9 cellular contexts compared by ENCODE assay signal in the genomic region with DNA sequence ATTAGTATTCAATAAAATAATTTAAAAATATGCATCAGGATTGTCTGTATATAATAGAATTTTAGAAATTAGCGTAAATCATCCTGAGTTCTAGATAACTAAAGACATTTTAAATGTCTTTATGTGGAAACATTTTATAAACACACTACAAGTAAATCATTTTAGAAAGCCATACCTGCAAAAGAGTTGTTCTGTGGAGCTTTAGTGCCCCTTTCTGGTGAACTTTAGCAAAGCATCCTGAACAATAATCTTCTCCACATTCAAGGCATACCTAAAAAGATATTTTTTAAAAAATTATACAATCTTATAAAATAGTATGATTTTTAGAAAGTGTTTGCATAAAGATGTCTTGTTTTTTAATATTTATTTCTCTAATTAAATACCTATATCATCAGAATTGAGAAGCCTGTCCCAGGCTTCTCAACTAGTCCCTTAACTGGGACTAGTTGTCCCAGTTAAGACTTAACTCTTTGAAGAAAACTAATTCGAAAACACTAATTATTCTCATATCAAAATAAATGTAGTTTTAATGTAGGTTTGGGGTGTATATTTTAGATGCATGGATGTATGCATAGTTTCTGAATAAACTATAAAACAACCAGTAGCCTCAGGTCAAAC. TPM values are rescaled to one million over a fixed set of nuclear protein-coding genes. Genes with fewer than 3 reads are reported as not detected.
DNase-seq lines count a peak whose midpoint lies in the region; ATAC-seq and TF ChIP-seq lines count a peak whose summit lies in the region.
"Had no signal": no experiment of that assay in that cellular context is flagged by ENCODE, and none has a peak within 500 bp of the region (broad histone marks: within the 10 kb centered on the region; RNA-seq: fewer than 3 reads in every experiment).

No MANE protein-coding gene starts in this region.

- H4K20me1 ChIP-seq in PC-9 (ENCODE audit: insufficient read depth): no peaks in the 10 kb centered on the region

- H3K4me3 ChIP-seq in BE2C (ENCODE audit: low read depth, low read length): no peak overlapping the region
- no peak overlapping the region for H3K4me3 ChIP-seq in HEK293 (ENCODE audit: low read depth, low read length)
- H3K4me3 ChIP-seq in PC-9: no peak overlapping the region
- no peak overlapping the region for H3K4me3 ChIP-seq in naive thymus-derived CD4-positive, alpha-beta T cell (ENCODE audit: low read length)

- no peaks in the 10 kb centered on the region for H3K79me2 ChIP-seq in PC-9 (ENCODE audit: low read depth)

- no peaks in the 10 kb centered on the region for H3K36me3 Mint-ChIP-seq in activated T-cell treated with anti-CD3 and anti-CD28 coated beads, Interleukin-2, amount 50 U/mL, for 24 hours (ENCODE audit: low read depth)
- H3K36me3 Mint-ChIP-seq in naive thymus-derived CD4-positive, alpha-beta T cell: no peaks in the 10 kb centered on the region

- TF ChIP-seq CTCF in BE2C (IDR thresholded peaks at IDR 0.05; ENCODE audit: low read depth, low read length) (peak; percentile 57), HEK293 (tag by site-specific recombination; IDR thresholded peaks at IDR 0.05) (no peak), PC-9 (conservative IDR thresholded peaks at IDR 0.05) (peak; percentile 66)

- no peaks in the 10 kb centered on the region for H3K27me3 ChIP-seq in BE2C
- no peaks in the 10 kb centered on the region for H3K27me3 ChIP-seq in PC-9 (ENCODE audit: insufficient read depth, low read depth)
- no peaks in the 10 kb centered on the region for H3K27me3 ChIP-seq in naive thymus-derived CD4-positive, alpha-beta T cell (ENCODE audit: control insufficient read depth in 2 of 2, insufficient read depth in 2 of 2, low read length in 2 of 2)

- H3K4me1 Mint-ChIP-seq in activated T-cell treated with anti-CD3 and anti-CD28 coated beads, Interleukin-2, amount 50 U/mL, for 24 hours (ENCODE audit: low read depth): no peaks in the 10 kb centered on the region
- H3K4me1 Mint-ChIP-seq in naive thymus-derived CD4-positive, alpha-beta T cell: peaks cover 0 to 3% (median 0%) of the 10 kb centered on the region in 7 donors

- DNase-seq in BE2C (no peak), PC-9 (peak in 1 of 2 experiments; percentile 18), globus pallidus (ENCODE audit: low spot score) (peak; percentile 11)
- DNase-seq in activated T-cell treated with anti-CD3 and anti-CD28 coated beads, Interleukin-2, amount 50 U/mL, for 24 hours: no peak
- DNase-seq in naive thymus-derived CD4-positive, alpha-beta T cell: no peak

- H3K36me3 ChIP-seq in BE2C (no peaks in the 10 kb centered on the region), HEK293 (ENCODE audit: control insufficient read depth in 2 of 2, insufficient read depth in 1 of 2, low read length in 2 of 2) (no peaks in the 10 kb centered on the region), PC-9 (ENCODE audit: low read depth) (no peaks in the 10 kb centered on the region)
- H3K36me3 ChIP-seq in naive thymus-derived CD4-positive, alpha-beta T cell (ENCODE audit: control insufficient read depth in 2 of 3, insufficient read depth in 3 of 3, low read length in 3 of 3): no peaks in the 10 kb centered on the region

- ATAC-seq in HG03196 (IDR thresholded peaks at IDR 0.05; ENCODE audit: unreplicated experiment) (no peak), HG03025 (IDR thresholded peaks at IDR 0.05; ENCODE audit: low FRiP score, unreplicated experiment) (no peak)
- no peak for ATAC-seq in naive thymus-derived CD4-positive, alpha-beta T cell

- H3F3A ChIP-seq in PC-9 (ENCODE audit: insufficient read depth, low read depth): no peaks in the 10 kb centered on the region

- no peak overlapping the region for H3K4me3 Mint-ChIP-seq in activated T-cell treated with anti-CD3 and anti-CD28 coated beads, Interleukin-2, amount 50 U/mL, for 24 hours
- no peak overlapping the region for H3K4me3 Mint-ChIP-seq in naive thymus-derived CD4-positive, alpha-beta T cell
- H3K4me3 Mint-ChIP-seq: dendritic cell treated with granulocyte-macrophage colony-stimulating factor and Interleukin-4, amounts not matched to agents 40 ng/mL and 50 ng/mL, for 4 days had no signal

- H3K27ac Mint-ChIP-seq in activated T-cell treated with anti-CD3 and anti-CD28 coated beads, Interleukin-2, amount 50 U/mL, for 24 hours: no peak overlapping the region
- no peak overlapping the region for H3K27ac Mint-ChIP-seq in naive thymus-derived CD4-positive, alpha-beta T cell
- H3K27ac Mint-ChIP-seq: dendritic cell treated with granulocyte-macrophage colony-stimulating factor and Interleukin-4, amounts not matched to agents 40 ng/mL and 50 ng/mL, for 4 days had no signal

- no TSS peak for BruUV-seq in PC-9 (replicated peaks; lab: Mats Ljungman, UMichigan)

- H3K27ac ChIP-seq in HEK293 (ENCODE audit: extremely low read depth, low read depth, low read length) (no peak overlapping the region), PC-9 (no peak overlapping the region)
- no peak overlapping the region for H3K27ac ChIP-seq in naive thymus-derived CD4-positive, alpha-beta T cell (ENCODE audit: low read depth, low read length)

- no peaks in the 10 kb centered on the region for H3K9me3 Mint-ChIP-seq in activated T-cell treated with anti-CD3 and anti-CD28 coated beads, Interleukin-2, amount 50 U/mL, for 24 hours
- H3K9me3 Mint-ChIP-seq in naive thymus-derived CD4-positive, alpha-beta T cell: peaks cover 0 to 5% (median 0%) of the 10 kb centered on the region in 11 donors
- H3K9me3 Mint-ChIP-seq: dendritic cell treated with granulocyte-macrophage colony-stimulating factor and Interleukin-4, amounts not matched to agents 40 ng/mL and 50 ng/mL, for 4 days had no signal

- H3K27me3 Mint-ChIP-seq in activated T-cell treated with anti-CD3 and anti-CD28 coated beads, Interleukin-2, amount 50 U/mL, for 24 hours: no peaks in the 10 kb centered on the region
- peaks cover 0 to 22% (median 15%) of the 10 kb centered on the region in 5 donors for H3K27me3 Mint-ChIP-seq in naive thymus-derived CD4-positive, alpha-beta T cell
- H3K27me3 Mint-ChIP-seq: dendritic cell treated with granulocyte-macrophage colony-stimulating factor and Interleukin-4, amounts not matched to agents 40 ng/mL and 50 ng/mL, for 4 days had no signal

- no peak overlapping the region for H2AFZ ChIP-seq in PC-9

- H3K9me3 ChIP-seq in BE2C: no peaks in the 10 kb centered on the region
- no peaks in the 10 kb centered on the region for H3K9me3 ChIP-seq in HEK293 (ENCODE audit: control insufficient read depth, insufficient read depth, low read depth, low read length)
- H3K9me3 ChIP-seq in PC-9 (ENCODE audit: insufficient read depth, low read depth): no peaks in the 10 kb centered on the region; the same call in 1 of the 2 replicates
- H3K9me3 ChIP-seq in naive thymus-derived CD4-positive, alpha-beta T cell (ENCODE audit: control insufficient read depth in 2 of 3, low read length in 3 of 3): no peaks in the 10 kb centered on the region

- no peaks in the 10 kb centered on the region for H3K4me1 ChIP-seq in BE2C
- no peaks in the 10 kb centered on the region for H3K4me1 ChIP-seq in HEK293 (ENCODE audit: control insufficient read depth, insufficient read depth, low read length)
- no peaks in the 10 kb centered on the region for H3K4me1 ChIP-seq in PC-9 (replicated peaks; ENCODE audit: insufficient read depth)
- H3K4me1 ChIP-seq in naive thymus-derived CD4-positive, alpha-beta T cell (ENCODE audit: control insufficient read depth in 2 of 2, insufficient read depth in 2 of 2, low read length in 2 of 2): no peaks in the 10 kb centered on the region

- H3K4me2 ChIP-seq in PC-9: no peak overlapping the region

- POLR2A ChIA-PET in HEK293 (lab: Yijun Ruan, JAX) (no interaction called here), PC-9 (lab: Charles Lee; ENCODE audit: unreplicated experiment) (interaction anchor here (0.6 kb wide), 1 partner anchor 1465 kb away, joined by 12 read pairs; no protein-coding TSS in a partner anchor)
- POLR2A ChIA-PET in naive thymus-derived CD4-positive, alpha-beta T cell (lab: Charles Lee): no interaction called here

- CTCF ChIA-PET in HEK293 (lab: Yijun Ruan, JAX) (interaction anchor here (0.6 to 0.9 kb wide), 4 partner anchors 34 to 1495 kb away, joined by 3 read pairs; no protein-coding TSS in a partner anchor), PC-9 (lab: Charles Lee) (no interaction called here)
- CTCF ChIA-PET in naive thymus-derived CD4-positive, alpha-beta T cell (lab: Charles Lee): no interaction called here

- H3K9me2 ChIP-seq in PC-9 (ENCODE audit: insufficient read depth): no peaks in the 10 kb centered on the region

- intact Hi-C loops in PC-9 (cut with micrococcal nuclease; ENCODE audit: unreplicated experiment): no loop called here
- intact Hi-C loops in naive thymus-derived CD4-positive, alpha-beta T cell (cut with micrococcal nuclease): loop anchor here in 1 of 2 donors (2.0 kb wide), 1 partner anchor 1496 kb away; no protein-coding TSS in a partner anchor

TF ChIP-seq in HEK293, 187 proteins besides CTCF, POLR2A, EP300 and RAD21:
- peak; percentile 45 for TF ChIP-seq ZNF654 (tag by site-specific recombination; IDR thresholded peaks at IDR 0.05; ENCODE audit: low read depth)
- TF ChIP-seq ZNF548 (tag by site-specific recombination; IDR thresholded peaks at IDR 0.05): no peak
TF ChIP-seq in HEK293: peak in this region for 1.

RNA-seq across cellular contexts. Expression of a gene that starts 29.7 kb away (rescaled TPM):
- polyA plus RNA-seq in BE2C (2012; ENCODE audit: insufficient read depth, insufficient read length, low read depth): not detected
- total RNA-seq in PC-9 (2021): 0.38 and 0.85 TPM in 2 replicates
- not detected for total RNA-seq in naive thymus-derived CD4-positive, alpha-beta T cell
- not detected for polyA plus RNA-seq in naive thymus-derived CD4-positive, alpha-beta T cell
